ENCODE assay signal across 15 cellular contexts in the genomic region with DNA sequence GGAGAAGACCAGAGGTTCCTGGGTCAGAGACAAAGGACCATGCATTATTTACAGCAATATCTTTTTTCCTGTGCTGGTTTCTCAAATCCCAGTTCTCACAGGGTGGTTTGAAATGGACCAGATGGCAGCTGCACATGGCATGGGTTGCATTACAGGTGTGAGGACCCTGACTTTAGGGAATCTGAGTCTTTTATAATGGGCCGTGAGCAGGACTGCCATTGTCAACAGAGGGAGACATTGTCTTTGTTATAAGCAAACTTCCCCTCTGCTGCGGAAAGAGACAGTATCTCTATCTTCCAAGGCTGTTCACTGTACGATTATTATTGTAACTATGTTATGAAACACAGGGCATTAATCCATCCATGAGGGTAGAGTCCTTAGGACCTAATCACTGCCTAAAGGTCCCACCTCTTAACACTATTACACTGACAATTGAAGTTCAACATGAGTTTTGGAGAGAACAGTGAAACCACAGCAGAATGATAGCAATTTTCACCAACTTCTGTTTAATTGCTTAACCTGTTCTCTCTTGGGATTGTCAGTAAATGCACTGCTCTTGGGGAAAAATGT.
DNase-seq lines count a peak whose midpoint lies in the region; ATAC-seq and TF ChIP-seq lines count a peak whose summit lies in the region.
"Had no signal": no experiment of that assay in that cellular context is flagged by ENCODE, and none has a peak within 500 bp of the region (broad histone marks: within the 10 kb centered on the region; RNA-seq: fewer than 3 reads in every experiment).

No MANE protein-coding gene starts in this region.

- peak; percentile 23 for TF ChIP-seq CTCF in C4-2B (conservative IDR thresholded peaks at IDR 0.05)
- no peak for TF ChIP-seq CTCF in HEK293 (tag by site-specific recombination; IDR thresholded peaks at IDR 0.05)
- TF ChIP-seq CTCF in fibroblast of villous mesenchyme (IDR thresholded peaks at IDR 0.05; ENCODE audit: insufficient read depth, low read depth, low read length) = peak; percentile 14

- DNase-seq in SHP77 treated with DMSO at 0.1 percent for 48 hours (lab: John Stamatoyannopoulos, UW) (peak; percentile 9), fibroblast of villous mesenchyme (ENCODE audit: low read depth) (no peak), occipital lobe (lab: John Stamatoyannopoulos, UW) (no peak)
- DNase-seq in activated naive CD8-positive, alpha-beta T cell treated with anti-CD3 and anti-CD28 coated beads for 36 hours = no peak
- DNase-seq: activated CD4-positive, alpha-beta T cell treated with anti-CD3 and anti-CD28 coated beads for 1 hour; central memory CD4-positive, alpha-beta T cell; esophagus squamous epithelium; NCI-H345; substantia nigra had no signal

- no peaks in the 10 kb centered on the region for H3K4me1 Mint-ChIP-seq in activated naive CD8-positive, alpha-beta T cell treated with anti-CD3 and anti-CD28 coated beads for 36 hours
- H3K4me1 Mint-ChIP-seq: activated T-helper 17 cell treated with anti-CD3 and anti-CD28 coated beads, Interleukin-2, amount 50 U/mL, for 72 hours had no signal

- ATAC-seq in HG03565 (IDR thresholded peaks at IDR 0.05; ENCODE audit: unreplicated experiment) = no peak
- ATAC-seq: activated T-helper 17 cell treated with anti-CD3 and anti-CD28 coated beads, Interleukin-2, amount 50 U/mL, for 72 hours had no signal

- no peaks in the 10 kb centered on the region for H3K36me3 ChIP-seq in HEK293 (ENCODE audit: control insufficient read depth in 2 of 2, insufficient read depth in 1 of 2, low read length in 2 of 2)
- H3K36me3 ChIP-seq: esophagus squamous epithelium had no signal

- no peaks in the 10 kb centered on the region for H3K9me3 ChIP-seq in HEK293 (ENCODE audit: control insufficient read depth, insufficient read depth, low read depth, low read length)
- H3K9me3 ChIP-seq: esophagus squamous epithelium had no signal

- no peaks in the 10 kb centered on the region for H3K9me3 Mint-ChIP-seq in activated naive CD8-positive, alpha-beta T cell treated with anti-CD3 and anti-CD28 coated beads for 36 hours
- H3K9me3 Mint-ChIP-seq: activated T-helper 17 cell treated with anti-CD3 and anti-CD28 coated beads, Interleukin-2, amount 50 U/mL, for 72 hours had no signal

- no peaks in the 10 kb centered on the region for H3K4me1 ChIP-seq in HEK293 (ENCODE audit: control insufficient read depth, insufficient read depth, low read length)

- POLR2A ChIA-PET in HEK293 (lab: Yijun Ruan, JAX) = no interaction called here

- no peak overlapping the region for H3K27ac Mint-ChIP-seq in activated naive CD8-positive, alpha-beta T cell treated with anti-CD3 and anti-CD28 coated beads for 36 hours
- H3K27ac Mint-ChIP-seq: activated T-helper 17 cell treated with anti-CD3 and anti-CD28 coated beads, Interleukin-2, amount 50 U/mL, for 72 hours had no signal

- no peaks in the 10 kb centered on the region for H3K27me3 Mint-ChIP-seq in activated naive CD8-positive, alpha-beta T cell treated with anti-CD3 and anti-CD28 coated beads for 36 hours
- H3K27me3 Mint-ChIP-seq: activated T-helper 17 cell treated with anti-CD3 and anti-CD28 coated beads, Interleukin-2, amount 50 U/mL, for 72 hours had no signal

- no peak overlapping the region for H3K4me3 Mint-ChIP-seq in activated naive CD8-positive, alpha-beta T cell treated with anti-CD3 and anti-CD28 coated beads for 36 hours
- H3K4me3 Mint-ChIP-seq: activated T-helper 17 cell treated with anti-CD3 and anti-CD28 coated beads, Interleukin-2, amount 50 U/mL, for 72 hours had no signal

- CTCF ChIA-PET in HEK293 (lab: Yijun Ruan, JAX) = interaction anchor here (0.5 to 4.3 kb wide), 6 partner anchors 12 to 68 kb away, joined by 3 to 31 read pairs (median 5); no protein-coding TSS in a partner anchor

- H3K27ac ChIP-seq in C4-2B = no peak overlapping the region
- no peak overlapping the region for H3K27ac ChIP-seq in HEK293 (ENCODE audit: extremely low read depth, low read depth, low read length)
- H3K27ac ChIP-seq: esophagus squamous epithelium, KMS-11, SK-N-MC had no signal

- H3K36me3 Mint-ChIP-seq in activated naive CD8-positive, alpha-beta T cell treated with anti-CD3 and anti-CD28 coated beads for 36 hours = no peaks in the 10 kb centered on the region

- H3K4me3 ChIP-seq in HEK293 (ENCODE audit: low read depth, low read length) (no peak overlapping the region), fibroblast of villous mesenchyme (ENCODE audit: low read depth, low read length) (no peak overlapping the region)
- H3K4me3 ChIP-seq: esophagus squamous epithelium, SK-N-MC had no signal

TF ChIP-seq in HEK293, 187 proteins besides CTCF, POLR2A, EP300 and RAD21:
- TF ChIP-seq ZNF585B (tag by site-specific recombination; IDR thresholded peaks at IDR 0.05) (no peak), HOXA7 (CRISPR knock-in tag; IDR thresholded peaks at IDR 0.05; ENCODE audit: borderline replicate concordance) (no peak), ZNF416 (tag by site-specific recombination; IDR thresholded peaks at IDR 0.05) (no peak), GLI4 (tag by site-specific recombination; IDR thresholded peaks at IDR 0.05) (no peak), TRIM28 (IDR thresholded peaks at IDR 0.05; ENCODE audit: borderline replicate concordance, low read length) (peak; percentile 34; the same call in 1 of the 2 replicates), ZNF174 (tag by site-specific recombination; IDR thresholded peaks at IDR 0.05) (no peak)
- TF ChIP-seq, protein P1, sequence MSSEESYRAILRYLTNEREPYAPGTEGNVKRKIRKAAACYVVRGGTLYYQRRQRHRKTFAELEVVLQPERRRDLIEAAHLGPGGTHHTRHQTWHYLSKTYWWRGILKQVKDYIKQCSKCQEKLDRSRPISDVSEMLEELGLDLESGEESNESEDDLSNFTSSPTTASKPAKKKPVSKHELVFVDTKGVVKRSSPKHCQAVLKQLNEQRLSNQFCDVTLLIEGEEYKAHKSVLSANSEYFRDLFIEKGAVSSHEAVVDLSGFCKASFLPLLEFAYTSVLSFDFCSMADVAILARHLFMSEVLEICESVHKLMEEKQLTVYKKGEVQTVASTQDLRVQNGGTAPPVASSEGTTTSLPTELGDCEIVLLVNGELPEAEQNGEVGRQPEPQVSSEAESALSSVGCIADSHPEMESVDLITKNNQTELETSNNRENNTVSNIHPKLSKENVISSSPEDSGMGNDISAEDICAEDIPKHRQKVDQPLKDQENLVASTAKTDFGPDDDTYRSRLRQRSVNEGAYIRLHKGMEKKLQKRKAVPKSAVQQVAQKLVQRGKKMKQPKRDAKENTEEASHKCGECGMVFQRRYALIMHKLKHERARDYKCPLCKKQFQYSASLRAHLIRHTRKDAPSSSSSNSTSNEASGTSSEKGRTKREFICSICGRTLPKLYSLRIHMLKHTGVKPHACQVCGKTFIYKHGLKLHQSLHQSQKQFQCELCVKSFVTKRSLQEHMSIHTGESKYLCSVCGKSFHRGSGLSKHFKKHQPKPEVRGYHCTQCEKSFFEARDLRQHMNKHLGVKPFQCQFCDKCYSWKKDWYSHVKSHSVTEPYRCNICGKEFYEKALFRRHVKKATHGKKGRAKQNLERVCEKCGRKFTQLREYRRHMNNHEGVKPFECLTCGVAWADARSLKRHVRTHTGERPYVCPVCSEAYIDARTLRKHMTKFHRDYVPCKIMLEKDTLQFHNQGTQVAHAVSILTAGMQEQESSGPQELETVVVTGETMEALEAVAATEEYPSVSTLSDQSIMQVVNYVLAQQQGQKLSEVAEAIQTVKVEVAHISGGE (tag by site-specific recombination; conservative IDR thresholded peaks at IDR 0.05; ENCODE audit: low read depth) = no peak
